Comparison of ENCODE assay signal across 8 cellular contexts in the genomic region with DNA sequence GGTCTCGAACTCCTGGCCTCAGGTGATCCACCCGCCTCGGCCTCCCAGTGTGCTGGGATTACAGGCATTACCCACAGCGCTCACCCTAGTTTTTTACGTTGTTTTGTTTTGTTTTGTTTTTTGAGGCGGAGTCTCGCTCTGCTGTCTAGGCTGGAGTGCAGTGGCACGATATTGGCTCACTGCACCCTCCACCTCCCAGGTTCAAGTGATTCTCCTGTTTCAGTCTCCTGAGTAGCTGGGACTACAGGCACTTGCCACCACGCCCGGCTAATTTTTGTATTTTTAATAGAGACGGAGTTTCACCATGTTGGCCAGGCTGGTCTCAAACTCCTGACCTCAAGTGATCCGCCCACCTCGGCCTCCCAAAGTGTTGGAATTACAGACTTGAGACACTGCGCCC. TPM values are rescaled to one million over a fixed set of nuclear protein-coding genes. Genes with fewer than 3 reads are reported as not detected.
DNase-seq lines count a peak whose midpoint lies in the region; TF ChIP-seq lines count a peak whose summit lies in the region.
"Not testable (repeated sequence)": the region's sequence is repeated elsewhere in the genome, so short reads cannot be mapped to it uniquely, and the experiment has no call there.

No MANE protein-coding gene starts in this region.

- TF ChIP-seq POLR2A in thyroid gland (IDR thresholded peaks at IDR 0.05): peak in 1 of 2 donors; percentile 24

- not testable (repeated sequence) for H3K18ac ChIP-seq in trophoblast cell (ENCODE audit: low read length)

- not testable (repeated sequence) for H3K27ac ChIP-seq in CD4-positive, alpha-beta memory T cell (ENCODE audit: low read depth, low read length); trophoblast cell (ENCODE audit: low read depth, low read length)
- H3K27ac ChIP-seq in thyroid gland: peak overlapping the region; percentile 11 to 94 (median 79)

- not testable (repeated sequence) for TF ChIP-seq CTCF in Loucy (conservative IDR thresholded peaks at IDR 0.05; ENCODE audit: low read length); brain (conservative IDR thresholded peaks at IDR 0.05); nephron (IDR thresholded peaks at IDR 0.05; ENCODE audit: unreplicated experiment in 3 of 3); neural crest cell (conservative IDR thresholded peaks at IDR 0.05); thyroid gland (IDR thresholded peaks at IDR 0.05)

- not testable (repeated sequence) for H3K9me3 ChIP-seq in CD4-positive, alpha-beta memory T cell (ENCODE audit: control insufficient read depth in 1 of 2, low read length in 2 of 2); Loucy (ENCODE audit: insufficient read depth, low read depth, low read length); trophoblast cell (ENCODE audit: insufficient read depth, low read depth, low read length); thyroid gland

- not testable (repeated sequence) for H3K36me3 ChIP-seq in CD4-positive, alpha-beta memory T cell (ENCODE audit: insufficient read depth, low read length); Loucy (ENCODE audit: insufficient read depth, low read length); trophoblast cell (ENCODE audit: control insufficient read depth in 1 of 2, insufficient read depth in 2 of 2, low read length in 2 of 2); thyroid gland

- not testable (repeated sequence) for H3K9me3 Mint-ChIP-seq in CD4-positive, alpha-beta memory T cell; IgD-negative memory B cell; brain; nephron; neural crest cell

- H4K12ac ChIP-seq in trophoblast cell (ENCODE audit: low read depth, low read length): not testable (repeated sequence)

- H4K91ac ChIP-seq in trophoblast cell (ENCODE audit: low read depth, low read length): peak overlapping the region; percentile 57

- H3K9ac ChIP-seq in Loucy (ENCODE audit: low read depth, low read length, poor library complexity, severe bottlenecking): peak overlapping the region; percentile 50
- H3K9ac ChIP-seq in trophoblast cell (ENCODE audit: low read length): not testable (repeated sequence)

- peak overlapping the region in 1 of 8 donors; percentile 45 for H3K4me3 Mint-ChIP-seq in CD4-positive, alpha-beta memory T cell
- H3K4me3 Mint-ChIP-seq in IgD-negative memory B cell (peak overlapping the region in 1 of 4 donors; percentile 87), brain (peak overlapping the region in 3 of 5 experiments; percentile 34 to 65 (median 38)), nephron (peak overlapping the region in 2 of 3 experiments; percentile 8 to 38), neural crest cell (peak overlapping the region; percentile 72)

- peak overlapping the region; percentile 62 for H3K4me2 ChIP-seq in Loucy (ENCODE audit: low read depth, low read length, poor library complexity, severe bottlenecking)
- H3K4me2 ChIP-seq in trophoblast cell (ENCODE audit: low read length): not testable (repeated sequence)

- H3K79me2 ChIP-seq in Loucy (ENCODE audit: insufficient read depth, low read length) (peaks cover 20% of the 10 kb centered on the region), trophoblast cell (ENCODE audit: control insufficient read depth, insufficient read depth, low read length, poor library complexity) (peaks cover 12% of the 10 kb centered on the region)

- not testable (repeated sequence) for H3K23ac ChIP-seq in trophoblast cell (ENCODE audit: low read length)

- not testable (repeated sequence) for H3K27me3 ChIP-seq in CD4-positive, alpha-beta memory T cell (ENCODE audit: insufficient read depth, low read length); Loucy (ENCODE audit: insufficient read depth, low read length, poor library complexity, severe bottlenecking); trophoblast cell (ENCODE audit: insufficient read depth, low read length); thyroid gland

- H3K4me3 ChIP-seq in CD4-positive, alpha-beta memory T cell (ENCODE audit: low read length in 2 of 2); Loucy (ENCODE audit: low read length, poor library complexity, severe bottlenecking); trophoblast cell (ENCODE audit: low read depth, low read length); thyroid gland (replicated peaks in 1 of 3): not testable (repeated sequence)

- H3K14ac ChIP-seq in trophoblast cell (ENCODE audit: low read length): peak overlapping the region; percentile 63

- H4K20me1 ChIP-seq in Loucy (ENCODE audit: insufficient read depth, low read length, poor library complexity, severe bottlenecking): not testable (repeated sequence)

- CTCF ChIA-PET in CD4-positive, alpha-beta memory T cell (lab: Charles Lee; ENCODE audit: partially characterized antibody): not testable (repeated sequence)

- whole genome bisulfite sequencing in trophoblast cell (ENCODE audit: extremely low coverage, insufficient coverage, insufficient read length): no CpG with 5 or more reads among the region's 14 CpGs
- WGBS in thyroid gland, 2 donors: 32 to 46% methylated on average over 14 of the region's 14 CpGs

- peaks cover 13 to 25% (median 16%) of the 10 kb centered on the region in 4 donors for H3K4me1 Mint-ChIP-seq in CD4-positive, alpha-beta memory T cell
- H3K4me1 Mint-ChIP-seq in IgD-negative memory B cell (peaks cover 15 to 33% (median 21%) of the 10 kb centered on the region in 3 donors), brain (peaks cover 30% of the 10 kb centered on the region), nephron (peaks cover 27% of the 10 kb centered on the region), neural crest cell (peaks cover 33% of the 10 kb centered on the region)

- not testable (repeated sequence) for H3K9me2 ChIP-seq in Loucy (replicated peaks; ENCODE audit: low read depth, low read length)

- not testable (repeated sequence) for H2BK5ac ChIP-seq in trophoblast cell (ENCODE audit: low read depth, low read length, poor library complexity)

- peaks cover 16% of the 10 kb centered on the region for H3K79me1 ChIP-seq in trophoblast cell (ENCODE audit: low read length)

- peak overlapping the region in 4 of 7 donors; percentile 9 to 74 (median 38) for H3K27ac Mint-ChIP-seq in CD4-positive, alpha-beta memory T cell
- peak overlapping the region in 2 of 3 donors; percentile 77 to 81 for H3K27ac Mint-ChIP-seq in IgD-negative memory B cell
- peak overlapping the region in 1 of 5 experiments; percentile 74 for H3K27ac Mint-ChIP-seq in brain
- H3K27ac Mint-ChIP-seq in nephron; neural crest cell (ENCODE audit: unreplicated experiment): not testable (repeated sequence)

- intact Hi-C loops in CD4-positive, alpha-beta memory T cell (cut with micrococcal nuclease); thyroid gland (cut with DNase I): not testable (repeated sequence)

- peak overlapping the region; percentile 43 for H2BK120ac ChIP-seq in trophoblast cell (ENCODE audit: insufficient read depth, low read length, poor library complexity)

- DNase-seq in CD4-positive, alpha-beta memory T cell; neural crest cell (ENCODE audit: low read depth, low spot score); trophoblast cell: not testable (repeated sequence)
- DNase-seq in thyroid gland: peak; percentile 70 to 71

- H3K4me1 ChIP-seq in CD4-positive, alpha-beta memory T cell (ENCODE audit: insufficient read depth, low read length): peaks cover 18% of the 10 kb centered on the region
- H3K4me1 ChIP-seq in Loucy (ENCODE audit: insufficient read depth, low read length, poor library complexity, severe bottlenecking): peaks cover 53% of the 10 kb centered on the region
- not testable (repeated sequence) for H3K4me1 ChIP-seq in trophoblast cell (ENCODE audit: control insufficient read depth in 1 of 2, insufficient read depth in 2 of 2, low read length in 2 of 2)
- peaks cover 20 to 37% of the 10 kb centered on the region in 2 donors for H3K4me1 ChIP-seq in thyroid gland

- H2AK5ac ChIP-seq in trophoblast cell (ENCODE audit: low read length): not testable (repeated sequence)

- H3K4ac ChIP-seq in trophoblast cell (ENCODE audit: low read depth, low read length): not testable (repeated sequence)

- not testable (repeated sequence) for H2AFZ ChIP-seq in Loucy (ENCODE audit: low read length); trophoblast cell (ENCODE audit: insufficient read depth, low read length, poor library complexity)

- not testable (repeated sequence) for H3F3A ChIP-seq in Loucy (ENCODE audit: low read depth)

- H2BK12ac ChIP-seq in trophoblast cell (ENCODE audit: low read length): peak overlapping the region; percentile 43

- H4K8ac ChIP-seq in trophoblast cell (ENCODE audit: low read depth, low read length): peak overlapping the region; percentile 52

- H3K36me3 Mint-ChIP-seq in CD4-positive, alpha-beta memory T cell; IgD-negative memory B cell; brain; nephron (ENCODE audit: low read depth); neural crest cell (ENCODE audit: low read depth): not testable (repeated sequence)

- peaks cover 14 to 15% of the 10 kb centered on the region in 2 donors for H3K27me3 Mint-ChIP-seq in CD4-positive, alpha-beta memory T cell
- H3K27me3 Mint-ChIP-seq in IgD-negative memory B cell (peaks cover 18% of the 10 kb centered on the region), brain (peaks cover 37% of the 10 kb centered on the region)
- H3K27me3 Mint-ChIP-seq in nephron (ENCODE audit: low read depth); neural crest cell (ENCODE audit: low read depth): not testable (repeated sequence)

- POLR2A ChIA-PET in CD4-positive, alpha-beta memory T cell (lab: Charles Lee; ENCODE audit: partially characterized antibody): not testable (repeated sequence)

RNA-seq across cellular contexts. Expression of gene HOMER1, which starts 2.4 kb away (rescaled TPM):
- 1 to 10 TPM; 1.5 to 1.7 TPM for total RNA-seq in CD4-positive, alpha-beta memory T cell
- 1 to 10 TPM; 1.7 to 2.9 TPM for polyA plus RNA-seq in CD4-positive, alpha-beta memory T cell
- polyA plus RNA-seq in IgD-negative memory B cell (1.8 TPM), brain (ENCODE audit: insufficient read depth, low read depth, low replicate concordance) (1.6 TPM)
- total RNA-seq in neural crest cell (28.1 and 29.3 TPM in 2 replicates), thyroid gland (10 to 100 TPM; 26.1 to 42.9 (median 37.9) TPM)
- 19.5 and 20.6 TPM in 2 replicates for polyA plus RNA-seq in trophoblast cell (2013)

Comparison
In these comparisons a context has a peak if more than half of its experiments do, and no peak if none do; other contexts are left out.
1. RNA of gene HOMER1, which starts 2.4 kb away (total RNA-seq): 26.1 to 42.9 TPM in thyroid gland and 28.1 to 29.3 TPM in neural crest cell; 1.5 to 1.7 TPM in CD4-positive, alpha-beta memory T cell; every median in the first group is over 10 times any median in the second.